Comparison of ENCODE assay signal across 1 cellular context in genomic region chr6:13643125-13643524, GRCh38.
TF ChIP-seq lines count a peak whose summit lies in the region.

No MANE protein-coding gene starts in this region.

TF ChIP-seq in WTC11, 78 proteins besides CTCF, POLR2A, EP300 and RAD21 (continued from another document):
- TF ChIP-seq STAT6 (CRISPR knock-in tag; conservative IDR thresholded peaks at IDR 0.05; ENCODE audit: low read depth) (no peak), CREB1 (CRISPR knock-in tag; IDR thresholded peaks at IDR 0.05) (no peak), ZMAT4 (CRISPR knock-in tag; IDR thresholded peaks at IDR 0.05) (no peak), MYBL2 (CRISPR knock-in tag; IDR thresholded peaks at IDR 0.05) (no peak), ESRRA (CRISPR knock-in tag; IDR thresholded peaks at IDR 0.05; ENCODE audit: borderline replicate concordance) (no peak), NR3C1 (CRISPR knock-in tag; conservative IDR thresholded peaks at IDR 0.05; ENCODE audit: low read depth) (no peak), JUN (CRISPR knock-in tag; IDR thresholded peaks at IDR 0.05) (no peak)
